Comparison of ENCODE assay signal across 8 cellular contexts in genomic region chr15:89654311-89654761, GRCh38. TPM values are rescaled to one million over a fixed set of nuclear protein-coding genes. Genes with fewer than 3 reads are reported as not detected.
DNase-seq lines count a peak whose midpoint lies in the region; ATAC-seq and TF ChIP-seq lines count a peak whose summit lies in the region.

No MANE protein-coding gene starts in this region.

- no peak overlapping the region for H2AK5ac ChIP-seq in mesendoderm (ENCODE audit: low read length)

- no peak overlapping the region for H2BK5ac ChIP-seq in mesendoderm (ENCODE audit: low read length)

- intact Hi-C loops in left ventricle myocardium superior (cut with micrococcal nuclease): no loop called here
- intact Hi-C loops in vagina (cut with DNase I): no loop called here

- DNase-seq in cardiac muscle cell (ENCODE audit: low read depth in 1 of 2, low spot score in 1 of 2) (peak in 1 of 2 donors; percentile 67), left ventricle myocardium superior (no peak), mesendoderm (no peak), vagina (ENCODE audit: extremely low spot score in 2 of 2) (no peak), GM20000 (ENCODE audit: low spot score) (no peak), NCI-H1930 (lab: John Stamatoyannopoulos, UW) (no peak)

- H3K18ac ChIP-seq in mesendoderm (ENCODE audit: low read length): no peak overlapping the region

- H4K5ac ChIP-seq in mesendoderm (ENCODE audit: low read length): no peak overlapping the region

- peaks cover 25% of the 10 kb centered on the region for H3K4me1 Mint-ChIP-seq in brain

- H3K27me3 ChIP-seq in cardiac muscle cell (no peaks in the 10 kb centered on the region), mesendoderm (ENCODE audit: insufficient read depth, low read length, poor library complexity) (no peaks in the 10 kb centered on the region), vagina (no peaks in the 10 kb centered on the region)

- H3K27me3 Mint-ChIP-seq in brain: peaks cover 31% of the 10 kb centered on the region

- no peaks in the 10 kb centered on the region for H3K9me3 ChIP-seq in cardiac muscle cell (ENCODE audit: low read depth)
- no peaks in the 10 kb centered on the region for H3K9me3 ChIP-seq in vagina

- H3K36me3 ChIP-seq in cardiac muscle cell (peaks cover 7% of the 10 kb centered on the region), mesendoderm (ENCODE audit: control insufficient read depth, insufficient read depth, low read length) (no peaks in the 10 kb centered on the region), vagina (no peaks in the 10 kb centered on the region)

- H3K79me1 ChIP-seq in mesendoderm (ENCODE audit: low read length): peaks cover 22% of the 10 kb centered on the region

- peak overlapping the region; percentile 92 to 96 (median 94) for H3K4me3 Mint-ChIP-seq in brain

- H3K23ac ChIP-seq in mesendoderm (ENCODE audit: low read length): peak overlapping the region; percentile 80

- H3K4me3 ChIP-seq in cardiac muscle cell (peak overlapping the region; percentile 95), mesendoderm (ENCODE audit: low read length) (peak overlapping the region; percentile 88), vagina (peak overlapping the region; percentile 70 to 78)

- H3K56ac ChIP-seq in mesendoderm (ENCODE audit: low read length): peak overlapping the region; percentile 93

- H4K8ac ChIP-seq in mesendoderm (ENCODE audit: low read depth, low read length): no peak overlapping the region

- peak overlapping the region; percentile 8 to 88 (median 56) for H3K27ac Mint-ChIP-seq in brain

- TF ChIP-seq CTCF in cardiac muscle cell (IDR thresholded peaks at IDR 0.05; ENCODE audit: low read depth, low read length): no peak
- no peak for TF ChIP-seq CTCF in brain (conservative IDR thresholded peaks at IDR 0.05)
- TF ChIP-seq CTCF in vagina (IDR thresholded peaks at IDR 0.05): no peak
- no peak for TF ChIP-seq CTCF in GM20000 (IDR thresholded peaks at IDR 0.05; ENCODE audit: extremely low read depth, missing control alignments)

- peak overlapping the region; percentile 98 for H3K4me2 ChIP-seq in mesendoderm (ENCODE audit: low read length)

- peak overlapping the region; percentile 94 for H3K9ac ChIP-seq in mesendoderm (ENCODE audit: low read length)

- no peak overlapping the region for H2BK120ac ChIP-seq in mesendoderm (ENCODE audit: low read depth, low read length)

- no peaks in the 10 kb centered on the region for H3K9me3 Mint-ChIP-seq in brain

- H3K36me3 Mint-ChIP-seq in brain: peaks cover 5% of the 10 kb centered on the region

- TF ChIP-seq POLR2A in vagina (IDR thresholded peaks at IDR 0.05): no peak

- no peak overlapping the region for H3K4ac ChIP-seq in mesendoderm (ENCODE audit: low read depth, low read length)

- no peak overlapping the region for H2BK15ac ChIP-seq in mesendoderm (replicated peaks; ENCODE audit: low read depth)

- WGBS in mesendoderm (ENCODE audit: extremely low coverage, insufficient coverage, low lambda C conversion rate): no CpG with 5 or more reads among the region's 13 CpGs

- H3K79me2 ChIP-seq in mesendoderm (ENCODE audit: control insufficient read depth, insufficient read depth, low read length): peaks cover 12% of the 10 kb centered on the region

- ATAC-seq in left ventricle myocardium superior (no peak), HG02610 (IDR thresholded peaks at IDR 0.05; ENCODE audit: unreplicated experiment) (no peak)

- H3K27ac ChIP-seq in cardiac muscle cell (peak overlapping the region; percentile 93), mesendoderm (ENCODE audit: low read depth, low read length) (no peak overlapping the region), vagina (peak overlapping the region; percentile 58)

- H3K4me1 ChIP-seq in cardiac muscle cell (ENCODE audit: low read depth) (peaks cover 20% of the 10 kb centered on the region), mesendoderm (ENCODE audit: control insufficient read depth, low read depth, low read length) (peaks cover 2% of the 10 kb centered on the region), vagina (peaks cover 12% of the 10 kb centered on the region)

RNA-seq across cellular contexts. Expression of gene KIF7, which starts 0.9 kb away (rescaled TPM):
- total RNA-seq in cardiac muscle cell (24.4 and 33.8 TPM in 2 replicates), left ventricle myocardium superior (2.2 TPM), vagina (7.9 TPM)
- polyA plus RNA-seq in cardiac muscle cell (12.5 and 23.1 TPM in 2 replicates), brain (ENCODE audit: insufficient read depth, low read depth, low replicate concordance) (1.7 TPM)
- polyA plus RNA-seq in mesendoderm (2013, experiment 1 of 2): 6.5 TPM
- polyA plus RNA-seq in mesendoderm (2013, experiment 2 of 2): 6.0 TPM

RNA-seq across cellular contexts. Expression of gene PLIN1, which starts 24.8 kb away (rescaled TPM):
- total RNA-seq in cardiac muscle cell (0.32 and 0.57 TPM in 2 replicates), left ventricle myocardium superior (4.7 TPM), vagina (53.3 TPM)
- polyA plus RNA-seq in cardiac muscle cell (0.09 and 0.85 TPM in 2 replicates), brain (ENCODE audit: insufficient read depth, low read depth, low replicate concordance) (3.3 TPM)
- 0.07 TPM for polyA plus RNA-seq in mesendoderm (2013, experiment 1 of 2)
- not detected for polyA plus RNA-seq in mesendoderm (2013, experiment 2 of 2)

RNA-seq across cellular contexts. Expression of gene PEX11A, which starts 36.2 kb away (rescaled TPM):
- total RNA-seq in cardiac muscle cell: 5.9 and 11.8 TPM in 2 replicates
- polyA plus RNA-seq in cardiac muscle cell: 12.0 and 13.4 TPM in 2 replicates
- total RNA-seq in left ventricle myocardium superior: 13.9 TPM
- polyA plus RNA-seq in brain (ENCODE audit: insufficient read depth, low read depth, low replicate concordance): 6.5 TPM
- 0.72 TPM for polyA plus RNA-seq in mesendoderm (2013, experiment 1 of 2)
- polyA plus RNA-seq in mesendoderm (2013, experiment 2 of 2): 0.90 TPM
- total RNA-seq in vagina: 4.7 TPM

RNA-seq across cellular contexts. Expression of gene WDR93, which starts 36.3 kb away (rescaled TPM):
- total RNA-seq in cardiac muscle cell: 0.06 and 0.70 TPM in 2 replicates
- polyA plus RNA-seq in cardiac muscle cell: 0.59 and 0.73 TPM in 2 replicates
- not detected for total RNA-seq in left ventricle myocardium superior
- 0.32 TPM for polyA plus RNA-seq in brain (ENCODE audit: insufficient read depth, low read depth, low replicate concordance)
- polyA plus RNA-seq in mesendoderm (2013, experiment 1 of 2): 0.03 TPM
- polyA plus RNA-seq in mesendoderm (2013, experiment 2 of 2): not detected
- total RNA-seq in vagina: not detected
